Comparison of ENCODE assay signal across 18 cellular contexts in genomic region chr11:35484435-35484834, GRCh38. TPM values are rescaled to one million over a fixed set of nuclear protein-coding genes. Genes with fewer than 3 reads are reported as not detected.
A peak's percentile ranks its signal among the peaks of the same experiment; 100 is the strongest.
DNase-seq lines count a peak whose midpoint lies in the region; ATAC-seq and TF ChIP-seq lines count a peak whose summit lies in the region.
"Had no signal": no experiment of that assay in that cellular context is flagged by ENCODE, and none has a peak within 500 bp of the region (broad histone marks: within the 10 kb centered on the region; RNA-seq: fewer than 3 reads in every experiment).

No MANE protein-coding gene starts in this region.

- H3K4me1 ChIP-seq in ACC112 (ENCODE audit: control insufficient read depth, insufficient read depth, low read length, unreplicated experiment) = peaks cover 27% of the 10 kb centered on the region

- H3K36me3 ChIP-seq in ACC112 (ENCODE audit: insufficient read depth, low read length) = peaks cover 11% of the 10 kb centered on the region

- H3K4me1 Mint-ChIP-seq in HFFc6 (ENCODE audit: low read depth) = no peaks in the 10 kb centered on the region
- H3K4me1 Mint-ChIP-seq: nephron progenitor cell had no signal

- H3K36me3 Mint-ChIP-seq in HFFc6 (ENCODE audit: low read depth) = peaks cover 46% of the 10 kb centered on the region

- DNase-seq in HFFc6 (peak; percentile 86), T1000 (lab: John Stamatoyannopoulos, UW) (peak; percentile 55), fibroblast of the aortic adventitia (ENCODE audit: low read depth) (peak; percentile 80), kidney glomerular epithelial cell (lab: John Stamatoyannopoulos, UW) (no peak), hypothalamus (lab: John Stamatoyannopoulos, UW) (no peak)
- no peak for DNase-seq in central memory CD4-positive, alpha-beta T cell
- DNase-seq: activated CD4-positive, alpha-beta T cell treated with anti-CD3 and anti-CD28 coated beads, Interleukin-2, amount 50 U/mL, for 48 hours; activated naive CD4-positive, alpha-beta T cell treated with anti-CD3 and anti-CD28 coated beads for 36 hours; erythroblast; kidney; MM.1S; NCI-H2081 treated with DMSO at 0.1 percent for 48 hours; nephron progenitor cell; stimulated activated naive CD4-positive, alpha-beta T cell; trophoblast cell had no signal

- H3K27me3 Mint-ChIP-seq in HFFc6 (ENCODE audit: insufficient read depth) = no peaks in the 10 kb centered on the region; the same call in 1 of the 2 replicates

- H3K4me3 Mint-ChIP-seq in HFFc6 = peak overlapping the region; percentile 62
- H3K4me3 Mint-ChIP-seq: activated naive CD4-positive, alpha-beta T cell treated with anti-CD3 and anti-CD28 coated beads for 36 hours; nephron progenitor cell had no signal

- peaks cover 28% of the 10 kb centered on the region for H3K9me3 Mint-ChIP-seq in HFFc6

- TF ChIP-seq CTCF in HFFc6 (IDR thresholded peaks at IDR 0.05) (no peak), fibroblast of the aortic adventitia (IDR thresholded peaks at IDR 0.05; ENCODE audit: insufficient read depth, low read length) (no peak)

- ATAC-seq in HG03039 (IDR thresholded peaks at IDR 0.05; ENCODE audit: unreplicated experiment) = no peak
- ATAC-seq: Panc1 had no signal

- H3K4me3 ChIP-seq in ACC112 (ENCODE audit: low read depth, low read length) (no peak overlapping the region), fibroblast of the aortic adventitia (ENCODE audit: low read depth, low read length) (no peak overlapping the region)

- no peaks in the 10 kb centered on the region for H3K27me3 ChIP-seq in ACC112 (ENCODE audit: insufficient read depth, low read length)

- peak overlapping the region; percentile 20 for H3K27ac ChIP-seq in ACC112 (ENCODE audit: low read depth, low read length)

- no peaks in the 10 kb centered on the region for H3K79me2 ChIP-seq in ACC112 (ENCODE audit: control insufficient read depth, insufficient read depth, low read length, unreplicated experiment)

- H2AFZ ChIP-seq in ACC112 (ENCODE audit: low read length, unreplicated experiment) = no peak overlapping the region

- H3K27ac Mint-ChIP-seq in HFFc6 = peak overlapping the region; percentile 77
- H3K27ac Mint-ChIP-seq: activated naive CD4-positive, alpha-beta T cell treated with anti-CD3 and anti-CD28 coated beads for 36 hours; nephron progenitor cell had no signal

RNA-seq across cellular contexts. Expression of gene PAMR1, which starts 41.0 kb away (rescaled TPM):
- 100 to 1,000 TPM; 151 to 209 (median 191) TPM for total RNA-seq in HFFc6 (2021; fragmentation: NEBNext Ultra II Directional; extraction: Animal tissue kit (Norgen Biotek cat#: 25700))
- 134 and 278 TPM in 2 replicates for total RNA-seq in fibroblast of the aortic adventitia (ENCODE audit: low replicate concordance)
- total RNA-seq: activated naive CD4-positive, alpha-beta T cell treated with anti-CD3 and anti-CD28 coated beads for 36 hours had no signal

Comparison
In these comparisons a context has a peak if more than half of its experiments do, and no peak if none do; other contexts are left out.
1. DNase-seq: peak in HFFc6 (single experiment), T1000 (single experiment) and fibroblast of the aortic adventitia (single experiment); none in kidney glomerular epithelial cell (single experiment), central memory CD4-positive, alpha-beta T cell (single experiment) and hypothalamus (0 of 51).